ENCODE assay signal across 1 cellular context in the genomic region with DNA sequence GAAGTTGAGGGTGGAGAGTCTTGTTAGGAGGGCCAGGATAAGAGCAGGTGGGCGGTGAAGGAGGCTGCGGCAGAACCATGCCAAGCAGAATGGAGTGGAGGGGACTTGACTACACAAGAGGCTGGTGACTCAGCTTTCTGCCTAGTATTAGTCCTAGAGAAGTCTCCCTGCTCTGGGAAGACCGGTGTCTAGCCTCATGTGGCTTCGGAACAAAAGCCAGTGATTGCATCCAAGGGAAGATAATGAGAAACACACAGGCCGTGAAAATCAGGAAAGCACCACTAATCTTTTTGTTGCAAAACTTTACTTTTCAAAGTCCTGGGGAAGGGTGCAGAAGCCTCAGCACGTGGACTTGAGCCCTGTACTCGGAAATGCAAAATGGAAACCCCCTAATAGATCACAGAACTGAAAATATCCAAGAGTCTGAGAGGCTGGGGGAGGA.
TF ChIP-seq lines count a peak whose summit lies in the region.

No MANE protein-coding gene starts in this region.

TF ChIP-seq in HepG2, 621 proteins besides CTCF, POLR2A, EP300 and RAD21 (continued from another document):
- no peak for TF ChIP-seq KLF12 (CRISPR knock-in tag; IDR thresholded peaks at IDR 0.05; ENCODE audit: borderline replicate concordance)
- TF ChIP-seq ZNF577 (CRISPR knock-in tag; IDR thresholded peaks at IDR 0.05; ENCODE audit: borderline replicate concordance, low read depth) = no peak
- TF ChIP-seq PRDM10 (CRISPR knock-in tag; IDR thresholded peaks at IDR 0.05; ENCODE audit: low read depth) = no peak
- TF ChIP-seq SAFB2 (CRISPR knock-in tag; IDR thresholded peaks at IDR 0.05; ENCODE audit: borderline replicate concordance, low read depth) = no peak
- no peak for TF ChIP-seq STAG1 (CRISPR knock-in tag; IDR thresholded peaks at IDR 0.05)
- no peak for TF ChIP-seq ZNF550 (CRISPR knock-in tag; IDR thresholded peaks at IDR 0.05; ENCODE audit: borderline replicate concordance)
- no peak for TF ChIP-seq U2AF2 (IDR thresholded peaks at IDR 0.05; ENCODE audit: low read depth, low read length)
- no peak for TF ChIP-seq KAT8 (CRISPR knock-in tag; IDR thresholded peaks at IDR 0.05)
- no peak for TF ChIP-seq FOXP1 (IDR thresholded peaks at IDR 0.05)
- no peak for TF ChIP-seq FOXP1 (CRISPR knock-in tag; IDR thresholded peaks at IDR 0.05)
- TF ChIP-seq TRAFD1 (CRISPR knock-in tag; IDR thresholded peaks at IDR 0.05; ENCODE audit: borderline replicate concordance) = no peak
- TF ChIP-seq, protein P1, sequence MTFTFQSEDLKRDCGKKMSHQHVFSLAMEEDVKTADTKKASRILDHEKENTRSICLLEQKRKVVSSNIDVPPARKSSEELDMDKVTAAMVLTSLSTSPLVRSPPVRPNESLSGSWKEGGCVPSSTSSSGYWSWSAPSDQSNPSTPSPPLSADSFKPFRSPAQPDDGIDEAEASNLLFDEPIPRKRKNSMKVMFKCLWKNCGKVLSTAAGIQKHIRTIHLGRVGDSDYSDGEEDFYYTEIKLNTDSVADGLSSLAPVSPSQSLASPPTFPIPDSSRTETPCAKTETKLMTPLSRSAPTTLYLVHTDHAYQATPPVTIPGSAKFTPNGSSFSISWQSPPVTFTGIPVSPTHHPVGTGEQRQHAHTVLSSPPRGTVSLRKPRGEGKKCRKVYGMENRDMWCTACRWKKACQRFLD (CRISPR knock-in tag; IDR thresholded peaks at IDR 0.05; ENCODE audit: borderline replicate concordance) = no peak
- no peak for TF ChIP-seq ZNF138 (CRISPR knock-in tag; IDR thresholded peaks at IDR 0.05; ENCODE audit: low read depth)
- TF ChIP-seq, protein P2, sequence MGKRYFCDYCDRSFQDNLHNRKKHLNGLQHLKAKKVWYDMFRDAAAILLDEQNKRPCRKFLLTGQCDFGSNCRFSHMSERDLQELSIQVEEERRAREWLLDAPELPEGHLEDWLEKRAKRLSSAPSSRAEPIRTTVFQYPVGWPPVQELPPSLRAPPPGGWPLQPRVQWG (CRISPR knock-in tag; IDR thresholded peaks at IDR 0.05; ENCODE audit: borderline replicate concordance, low read depth) = no peak
- TF ChIP-seq ZSCAN12 (CRISPR knock-in tag; IDR thresholded peaks at IDR 0.05) = no peak
